Comparison of ENCODE assay signal across 25 cellular contexts in genomic region chr6:144548525-144548924, GRCh38.
DNase-seq lines count a peak whose midpoint lies in the region; ATAC-seq, FAIRE-seq and TF ChIP-seq lines count a peak whose summit lies in the region.
"Had no signal": no experiment of that assay in that cellular context is flagged by ENCODE, and none has a peak within 500 bp of the region (broad histone marks: within the 10 kb centered on the region; RNA-seq: fewer than 3 reads in every experiment).

No MANE protein-coding gene starts in this region.

- peak; percentile 20; the same call in 1 of the 2 replicates for TF ChIP-seq CTCF in 22Rv1 (IDR thresholded peaks at IDR 0.05)
- 0 out of 2 replicates have a peak, but pooled peaks have one; percentile 7 for TF ChIP-seq CTCF in C4-2B (conservative IDR thresholded peaks at IDR 0.05)
- peak; percentile 38 to 54 (median 48) for TF ChIP-seq CTCF in right lobe of liver (IDR thresholded peaks at IDR 0.05)

- no peak for TF ChIP-seq POLR2A in right lobe of liver (IDR thresholded peaks at IDR 0.05)
- TF ChIP-seq POLR2A in GM12892 (IDR thresholded peaks at IDR 0.05; ENCODE audit: low read depth, low read length): no peak

- FAIRE-seq in GM12892 (lab: Jason Lieb, UNC): no peak
- FAIRE-seq: K562 had no signal

- 27% methylated on average over 9 of the region's 9 CpGs for WGBS in right lobe of liver (ENCODE audit: insufficient coverage, low coverage, low lambda C conversion rate, missing lambda C conversion rate)

- peaks cover 0 to 6% (median 0%) of the 10 kb centered on the region in 4 donors for H3K4me1 ChIP-seq in right lobe of liver
- H3K4me1 ChIP-seq: breast epithelium, colonic mucosa, gastroesophageal sphincter, sigmoid colon had no signal

- peaks cover 0 to 8% (median 2%) of the 10 kb centered on the region in 4 donors for H3K36me3 ChIP-seq in right lobe of liver
- H3K36me3 ChIP-seq in H7 (replicated peaks; ENCODE audit: control insufficient read depth, insufficient read depth, low read length): no peaks in the 10 kb centered on the region; the same call in 1 of the 2 replicates
- H3K36me3 ChIP-seq: breast epithelium, colonic mucosa had no signal

- H3K4me3 ChIP-seq in right lobe of liver (no peak overlapping the region), H7 (ENCODE audit: insufficient read depth, low read depth, low read length) (no peak overlapping the region)
- H3K4me3 ChIP-seq: breast epithelium, colonic mucosa, K562, MG63, mucosa of descending colon, sigmoid colon had no signal

- DNase-seq in amniotic epithelial cell (ENCODE audit: low read depth) (peak; percentile 7), right lobe of liver (no peak), H7 (no peak), GM12892 (ENCODE audit: insufficient read length) (no peak)
- DNase-seq in activated naive CD4-positive, alpha-beta T cell (lab: John Stamatoyannopoulos, UW): no peak
- DNase-seq: activated CD4-positive, alpha-beta T cell treated with anti-CD3 and anti-CD28 coated beads for 4 hours; activated naive CD4-positive, alpha-beta T cell treated with anti-CD3 and anti-CD28 coated beads for 36 hours; activated T-cell treated with anti-CD3 and anti-CD28 coated beads, Interleukin-2, amount 50 U/mL, for 72 hours; amniotic stem cell; CD4-positive, alpha-beta T cell; colonic mucosa; DMS 273 treated with DMSO at 0.1 percent for 48 hours; effector memory CD4-positive, alpha-beta T cell; MG63; mucosa of descending colon; NCI-H1436; NCI-H2227 treated with DMSO at 0.1 percent for 48 hours; sigmoid colon; stimulated activated naive CD4-positive, alpha-beta T cell treated with Interleukin-2 at 50 U/mL for 16 hours; T-helper 2 cell had no signal

- H3K27ac ChIP-seq in 22Rv1 (no peak overlapping the region), C4-2B (no peak overlapping the region), right lobe of liver (no peak overlapping the region)
- H3K27ac ChIP-seq: breast epithelium, colonic mucosa, gastroesophageal sphincter, sigmoid colon had no signal

- no peaks in the 10 kb centered on the region for H3K27me3 ChIP-seq in right lobe of liver
- no peaks in the 10 kb centered on the region for H3K27me3 ChIP-seq in H7 (ENCODE audit: control insufficient read depth, insufficient read depth, low read length)
- H3K27me3 ChIP-seq: breast epithelium, colonic mucosa, gastroesophageal sphincter, MG63, sigmoid colon had no signal

- peak; percentile 90 to 97 (median 94) for ATAC-seq in right lobe of liver
- ATAC-seq: activated T-cell treated with anti-CD3 and anti-CD28 coated beads, Interleukin-2, amount 50 U/mL, for 72 hours; gastroesophageal sphincter; K562; mucosa of descending colon had no signal

- intact Hi-C loops in right lobe of liver (cut with DNase I): no loop called here

- no peaks in the 10 kb centered on the region for H3K9me3 ChIP-seq in right lobe of liver
- H3K9me3 ChIP-seq: breast epithelium, colonic mucosa, gastroesophageal sphincter, MG63, mucosa of descending colon, sigmoid colon had no signal
